ENCODE assay signal across 20 cellular contexts in the genomic region with DNA sequence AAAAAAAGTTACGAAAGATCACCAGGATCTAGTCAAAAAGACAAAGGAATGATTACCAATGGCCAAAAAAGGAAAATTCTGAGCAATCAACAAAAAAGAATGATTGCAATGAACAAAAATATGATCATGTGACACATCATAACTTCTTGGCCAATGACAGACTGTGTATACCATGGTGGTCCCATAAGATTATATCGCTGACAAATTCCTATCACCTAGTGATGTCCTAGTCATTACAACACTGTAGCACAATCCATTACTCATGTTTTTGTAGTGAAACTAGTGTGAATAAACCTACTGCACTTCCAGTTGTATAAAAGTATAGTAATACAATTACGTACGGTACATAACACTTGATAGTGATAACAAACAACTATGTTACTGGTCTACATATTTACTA.
"Had no signal": no experiment of that assay in that cellular context is flagged by ENCODE, and none has a peak within 500 bp of the region (broad histone marks: within the 10 kb centered on the region; RNA-seq: fewer than 3 reads in every experiment).

No MANE protein-coding gene starts in this region.

- H3K27ac Mint-ChIP-seq: activated naive CD4-positive, alpha-beta T cell treated with anti-CD3 and anti-CD28 coated beads, Interleukin-2, amount 50 U/mL, for 24 hours; nephron progenitor cell; WTC11 had no signal

- DNase-seq: activated CD4-positive, alpha-beta memory T cell treated with anti-CD3 and anti-CD28 coated beads, Interleukin-2, amount 10 ng/mL, durations not matched to agents 7 days and 5 days; activated CD4-positive, alpha-beta T cell treated with anti-CD3 and anti-CD28 coated beads for 48 hours; activated gamma-delta T cell; amygdala; cortex of kidney; effector CD4-positive, alpha-beta T cell; erythroblast; foreskin keratinocyte; left colon; mesenchymal stem cell; nephron progenitor cell; nucleus accumbens; right lobe of liver; stimulated activated CD4-positive, alpha-beta T cell treated with anti-CD3 and anti-CD28 coated beads, Interleukin-1b, Interleukin-23, amount 100 ng/mL, for 48 hours; T1000; transverse colon had no signal

- H3K9me3 ChIP-seq: right lobe of liver, SJSA1, transverse colon had no signal

- H3K4me1 ChIP-seq: foreskin keratinocyte, SJSA1 had no signal

- H3K4me3 Mint-ChIP-seq: activated CD4-positive, alpha-beta memory T cell treated with anti-CD3 and anti-CD28 coated beads, Interleukin-2, amount 10 ng/mL, durations not matched to agents 7 days and 5 days; activated naive CD4-positive, alpha-beta T cell treated with anti-CD3 and anti-CD28 coated beads, Interleukin-2, amount 50 U/mL, for 24 hours; nephron progenitor cell; WTC11 had no signal

- H3K27me3 Mint-ChIP-seq: activated CD4-positive, alpha-beta memory T cell treated with anti-CD3 and anti-CD28 coated beads, Interleukin-2, amount 10 ng/mL, durations not matched to agents 7 days and 5 days; activated naive CD4-positive, alpha-beta T cell treated with anti-CD3 and anti-CD28 coated beads, Interleukin-2, amount 50 U/mL, for 24 hours had no signal

- H3K4me3 ChIP-seq: right lobe of liver, SJSA1, skin epidermis, transverse colon had no signal

- H3K27me3 ChIP-seq: foreskin keratinocyte, right lobe of liver, SJSA1, transverse colon had no signal

- H3K27ac ChIP-seq: foreskin keratinocyte, right lobe of liver, SJSA1 had no signal

- H3K9me3 Mint-ChIP-seq: activated CD4-positive, alpha-beta memory T cell treated with anti-CD3 and anti-CD28 coated beads, Interleukin-2, amount 10 ng/mL, durations not matched to agents 7 days and 5 days; activated naive CD4-positive, alpha-beta T cell treated with anti-CD3 and anti-CD28 coated beads, Interleukin-2, amount 50 U/mL, for 24 hours; nephron progenitor cell; WTC11 had no signal

- ATAC-seq: foreskin keratinocyte, left colon, right lobe of liver, WTC11 had no signal
